Comparison of ENCODE assay signal across 8 cellular contexts in the genomic region with DNA sequence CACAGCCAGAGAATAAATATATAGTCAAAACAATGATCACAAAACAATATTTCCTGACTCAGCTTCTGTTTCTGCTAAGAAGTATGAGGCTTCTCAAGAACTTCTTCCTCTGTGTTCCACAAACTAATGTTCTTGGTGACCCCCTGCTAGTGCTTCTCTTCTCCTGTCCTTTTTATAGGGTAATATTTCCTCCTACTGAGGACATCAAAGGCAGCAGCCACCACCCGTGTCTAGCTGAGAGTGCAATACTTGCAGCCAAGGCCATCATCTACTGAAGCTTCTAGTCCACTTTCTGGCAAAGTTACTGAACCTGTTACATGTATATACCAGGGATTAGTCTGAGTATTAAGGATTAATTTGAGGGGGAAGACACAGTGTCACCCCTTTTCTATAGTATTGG.
"Had no signal": no experiment of that assay in that cellular context is flagged by ENCODE, and none has a peak within 500 bp of the region (broad histone marks: within the 10 kb centered on the region; RNA-seq: fewer than 3 reads in every experiment).

No MANE protein-coding gene starts in this region.

- ATAC-seq: GM23338, HepG2 had no signal

- H3K4me3 ChIP-seq: GM23338 had no signal

- FAIRE-seq: H1, H54, HepG2 had no signal

- DNase-seq: H9, HCEC 1CT, KG1 had no signal

- H3K4me2 ChIP-seq: GM23338 had no signal

- H2AFZ ChIP-seq: GM23338 had no signal

- H3K27ac ChIP-seq: HL-60 had no signal
